ENCODE assay signal across 17 cellular contexts in genomic region chr4:114964016-114964415, GRCh38.
DNase-seq lines count a peak whose midpoint lies in the region; ATAC-seq and TF ChIP-seq lines count a peak whose summit lies in the region.
"Had no signal": no experiment of that assay in that cellular context is flagged by ENCODE, and none has a peak within 500 bp of the region (broad histone marks: within the 10 kb centered on the region; RNA-seq: fewer than 3 reads in every experiment).

No MANE protein-coding gene starts in this region.

- peak overlapping the region in 1 of 5 experiments; percentile 22 for H3K4me3 Mint-ChIP-seq in brain
- H3K4me3 Mint-ChIP-seq: CD4-positive, CD25-positive, alpha-beta regulatory T cell; HFFc6 had no signal

- CTCF ChIA-PET in HEK293T (lab: Yijun Ruan, JAX): no interaction called here

- DNase-seq in DMS 273 (lab: John Stamatoyannopoulos, UW; ENCODE audit: unreplicated experiment) (peak; percentile 73), HEK293T (ENCODE audit: extremely low spot score) (no peak), NCI-H2227 (lab: John Stamatoyannopoulos, UW; ENCODE audit: unreplicated experiment) (peak; percentile 45), HuH-7 (ENCODE audit: low spot score) (no peak), AML-193 (lab: John Stamatoyannopoulos, UW) (no peak)
- DNase-seq in activated CD4-positive, alpha-beta T cell treated with anti-CD3 and anti-CD28 coated beads, Interleukin-2, amount 50 U/mL, for 4 hours: no peak
- DNase-seq: 8988T; Calu3; CD4-positive, CD25-positive, alpha-beta regulatory T cell; DMS153; DMS79 treated with DMSO at 0.1 percent for 48 hours; EL; GF-D8; GM23248; HFFc6 had no signal

- peaks cover 9% of the 10 kb centered on the region for H3K36me3 Mint-ChIP-seq in brain
- H3K36me3 Mint-ChIP-seq: CD4-positive, CD25-positive, alpha-beta regulatory T cell had no signal

- H3K27ac Mint-ChIP-seq in brain: peak overlapping the region in 3 of 5 experiments; percentile 25 to 83 (median 78)
- H3K27ac Mint-ChIP-seq: HFFc6 had no signal

- H3K9me3 Mint-ChIP-seq in brain: peaks cover 0 to 9% (median 6%) of the 10 kb centered on the region in 5 experiments

- POLR2A ChIA-PET in HEK293T (lab: Yijun Ruan, JAX): no interaction called here

- ATAC-seq in GM19467 (IDR thresholded peaks at IDR 0.05; ENCODE audit: unreplicated experiment): no peak

- peaks cover 9% of the 10 kb centered on the region for H3K4me1 Mint-ChIP-seq in brain
- H3K4me1 Mint-ChIP-seq: CD4-positive, CD25-positive, alpha-beta regulatory T cell had no signal

- H3K27me3 Mint-ChIP-seq in brain: no peaks in the 10 kb centered on the region
- H3K27me3 Mint-ChIP-seq: CD4-positive, CD25-positive, alpha-beta regulatory T cell had no signal

- TF ChIP-seq CTCF in brain (conservative IDR thresholded peaks at IDR 0.05): no peak

TF ChIP-seq in HEK293T, 16 proteins besides CTCF, POLR2A, EP300 and RAD21:
- TF ChIP-seq PKNOX1 (IDR thresholded peaks at IDR 0.05) (peak; percentile 21; the same call in 1 of the 2 replicates), SUZ12 (IDR thresholded peaks at IDR 0.05) (no peak), FOXM1 (IDR thresholded peaks at IDR 0.05; ENCODE audit: borderline replicate concordance) (no peak)
TF ChIP-seq in HEK293T: peak in this region for 1.

Comparison
In these comparisons a context has a peak if more than half of its experiments do, and no peak if none do; other contexts are left out.
1. DNase-seq: peak in DMS 273 (single experiment) and NCI-H2227 (single experiment); none in HEK293T (single experiment), HuH-7 (single experiment), AML-193 (0 of 2) and activated CD4-positive, alpha-beta T cell treated with anti-CD3 and anti-CD28 coated beads, Interleukin-2, amount 50 U/mL, for 4 hours (0 of 2).